ENCODE assay signal across 17 cellular contexts in the genomic region with DNA sequence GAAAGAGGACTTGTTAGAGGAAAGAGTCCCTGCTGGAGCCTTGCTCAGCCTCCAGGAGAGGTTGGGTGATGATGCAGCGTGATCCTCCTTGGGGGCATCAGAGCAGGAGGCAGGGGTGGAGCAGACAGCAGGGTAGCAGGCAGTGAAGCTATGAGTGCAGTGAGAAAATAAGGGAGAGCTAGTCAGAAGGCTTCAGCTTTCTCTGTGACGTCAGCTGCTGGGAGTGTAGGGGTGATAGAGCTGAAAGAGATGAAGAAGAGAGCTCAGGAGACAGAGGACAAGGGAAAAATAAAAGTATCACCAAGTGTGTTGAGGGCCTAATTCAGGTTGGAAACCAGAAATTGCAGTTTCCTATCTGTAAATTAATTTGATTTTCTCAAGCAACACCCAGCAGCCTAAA. TPM values are rescaled to one million over a fixed set of nuclear protein-coding genes. Genes with fewer than 3 reads are reported as not detected.
A peak's percentile ranks its signal among the peaks of the same experiment; 100 is the strongest.
DNase-seq lines count a peak whose midpoint lies in the region; ATAC-seq and TF ChIP-seq lines count a peak whose summit lies in the region.
"Had no signal": no experiment of that assay in that cellular context is flagged by ENCODE, and none has a peak within 500 bp of the region (broad histone marks: within the 10 kb centered on the region; RNA-seq: fewer than 3 reads in every experiment).

No MANE protein-coding gene starts in this region.

- H3K4me3 ChIP-seq in GM23338: no peak overlapping the region
- H3K4me3 ChIP-seq: GM23248 had no signal

- H3K9me2 ChIP-seq in GM23338 (ENCODE audit: insufficient read depth): no peaks in the 10 kb centered on the region

- DNase-seq in ELF-1 (ENCODE audit: low read depth, low spot score): peak; percentile 12
- no peak for DNase-seq in GM23338 (ENCODE audit: low spot score)
- DNase-seq in NCI-H69 (lab: John Stamatoyannopoulos, UW): peak; percentile 45
- DNase-seq in left kidney (ENCODE audit: low read depth, low spot score): peak; percentile 53
- DNase-seq in stimulated activated CD4-positive, alpha-beta T cell treated with anti-CD3 and anti-CD28 coated beads, Interleukin-15, amount 100 ng/mL, for 24 hours: no peak
- no peak for DNase-seq in GOT3 (lab: John Stamatoyannopoulos, UW)
- DNase-seq: ACHN; BE2C; C1 segment of cervical spinal cord; CD4-positive, CD25-positive, alpha-beta regulatory T cell; CD8-positive, alpha-beta memory T cell; DMS 273 treated with DMSO at 0.1 percent for 48 hours; DMS53; GDM1; GM23248; H7 had no signal

- no peak for ATAC-seq in GM23338
- ATAC-seq: HCT116 had no signal

- H3K36me3 ChIP-seq in GM23338 (ENCODE audit: insufficient read depth): no peaks in the 10 kb centered on the region
- H3K36me3 ChIP-seq: BE2C had no signal

- H3K79me2 ChIP-seq in GM23338 (replicated peaks; ENCODE audit: insufficient read depth): no peaks in the 10 kb centered on the region

- H3K4me1 Mint-ChIP-seq in GM23338: peaks cover 2% of the 10 kb centered on the region; the same call in 1 of the 3 replicates

- no peak overlapping the region for H3K27ac Mint-ChIP-seq in GM23338
- H3K27ac Mint-ChIP-seq: CD4-positive, CD25-positive, alpha-beta regulatory T cell; CD8-positive, alpha-beta memory T cell had no signal

- H3K9me3 Mint-ChIP-seq in GM23338: no peaks in the 10 kb centered on the region; the same call in 2 of the 3 replicates
- H3K9me3 Mint-ChIP-seq: CD8-positive, alpha-beta memory T cell had no signal

- H3K27ac ChIP-seq in GM23338 (ENCODE audit: low read depth): no peak overlapping the region
- H3K27ac ChIP-seq: GM23248 had no signal

- 0 out of 2 replicates have a peak overlapping the region, but pooled peaks have one; percentile 43 for H2AFZ ChIP-seq in GM23338
- H2AFZ ChIP-seq: GM23248 had no signal

- no peak overlapping the region for H3K4me2 ChIP-seq in GM23338

- H3K27me3 Mint-ChIP-seq in GM23338 (ENCODE audit: insufficient read depth, low read depth, poor library complexity): peaks cover 5% of the 10 kb centered on the region

- no peak for TF ChIP-seq CTCF in GM23338 (conservative IDR thresholded peaks at IDR 0.05; ENCODE audit: low read depth in 2 of 2)

- no peaks in the 10 kb centered on the region; the same call in 1 of the 2 replicates for H3K27me3 ChIP-seq in GM23338 (ENCODE audit: insufficient read depth)

- H3K4me1 ChIP-seq in GM23338 (ENCODE audit: insufficient read depth): no peaks in the 10 kb centered on the region
- H3K4me1 ChIP-seq: BE2C had no signal

- no peak overlapping the region for H3K4me3 Mint-ChIP-seq in GM23338
- H3K4me3 Mint-ChIP-seq: CD4-positive, CD25-positive, alpha-beta regulatory T cell; CD8-positive, alpha-beta memory T cell had no signal

- H3F3A ChIP-seq in GM23338 (replicated peaks; ENCODE audit: low read depth): no peaks in the 10 kb centered on the region

- H3K36me3 Mint-ChIP-seq in GM23338 (ENCODE audit: low read depth): no peaks in the 10 kb centered on the region
- H3K36me3 Mint-ChIP-seq: CD4-positive, CD25-positive, alpha-beta regulatory T cell; CD8-positive, alpha-beta memory T cell had no signal

- H4K20me1 ChIP-seq in GM23338 (replicated peaks; ENCODE audit: insufficient read depth): no peaks in the 10 kb centered on the region

TF ChIP-seq in GM23338, 12 proteins besides CTCF, POLR2A, EP300 and RAD21:
- no peak for TF ChIP-seq EZH2phosphoT487 (IDR thresholded peaks at IDR 0.05; ENCODE audit: unreplicated experiment)

RNA-seq across cellular contexts. Expression of a gene that starts 2.2 kb away (rescaled TPM):
- total RNA-seq in GM23338 (2014; rRNA removed; shearing (Covaris generic)): not detected in 2 replicates
- polyA plus RNA-seq in GM23338 (2016; fragmentation: Nextera tagmentation; extraction: Ambion mirVana): not detected in 2 replicates
- total RNA-seq: CD4-positive, CD25-positive, alpha-beta regulatory T cell; CD8-positive, alpha-beta memory T cell; GM23248; H7 had no signal
- polyA plus RNA-seq: CD4-positive, CD25-positive, alpha-beta regulatory T cell; CD8-positive, alpha-beta memory T cell; GM23248 had no signal

Comparison
In these comparisons a context has a peak if more than half of its experiments do, and no peak if none do; other contexts are left out.
1. DNase-seq: peak in ELF-1 (single experiment), NCI-H69 (single experiment) and left kidney (single experiment); none in GM23338 (single experiment), stimulated activated CD4-positive, alpha-beta T cell treated with anti-CD3 and anti-CD28 coated beads, Interleukin-15, amount 100 ng/mL, for 24 hours (single experiment) and GOT3 (single experiment).